In the genomic region with DNA sequence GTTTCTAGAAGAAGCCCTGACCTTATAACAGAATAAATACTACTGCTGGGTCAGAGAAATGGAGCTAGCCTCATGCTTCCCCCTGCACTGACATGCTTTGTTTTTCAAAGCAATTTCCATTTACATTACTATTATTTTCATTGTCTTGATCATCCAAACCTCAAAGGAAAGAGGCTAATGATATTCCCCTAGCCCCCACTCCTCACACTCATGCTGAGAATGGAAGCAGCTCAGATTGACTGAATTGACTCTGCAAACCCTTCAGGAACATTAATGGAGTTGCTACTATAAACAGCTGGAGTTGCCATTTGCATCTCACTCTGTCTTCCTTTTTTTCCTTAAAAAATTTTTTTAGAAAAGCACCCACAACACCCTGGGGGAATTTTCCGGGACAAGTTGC, we compare ENCODE assay signal across 1 cellular context.
TF ChIP-seq lines count a peak whose summit lies in the region.

No MANE protein-coding gene starts in this region.

TF ChIP-seq in GM23338, 12 proteins besides CTCF, POLR2A, EP300 and RAD21 (continued from another document):
- no peak for TF ChIP-seq EZH2 (IDR thresholded peaks at IDR 0.05; ENCODE audit: low read depth, unreplicated experiment)
- TF ChIP-seq STAT1 (IDR thresholded peaks at IDR 0.05; ENCODE audit: unreplicated experiment): no peak
